In genomic region chr3:197750863-197751737, GRCh38 we compare ENCODE assay signal across 1 cellular context.
TF ChIP-seq lines count a peak whose summit lies in the region.

No MANE protein-coding gene starts in this region.

TF ChIP-seq in endothelial cell of umbilical vein, 7 proteins besides CTCF, POLR2A, EP300 and RAD21 (continued from another document):
- TF ChIP-seq MAX (IDR thresholded peaks at IDR 0.05; ENCODE audit: insufficient read depth, insufficient read length) (no peak), POLR2AphosphoS5 (IDR thresholded peaks at IDR 0.05; ENCODE audit: insufficient read depth, low read depth, low read length) (no peak), GATA2 (IDR thresholded peaks at IDR 0.05; ENCODE audit: insufficient read depth, insufficient read length, low read depth, low read length) (no peak), MYC (IDR thresholded peaks at IDR 0.05; ENCODE audit: low read depth, low read length) (no peak)
